In genomic region chr13:39397221-39397620, GRCh38 we compare ENCODE assay signal across 19 cellular contexts.
DNase-seq lines count a peak whose midpoint lies in the region; ATAC-seq and TF ChIP-seq lines count a peak whose summit lies in the region.
"Had no signal": no experiment of that assay in that cellular context is flagged by ENCODE, and none has a peak within 500 bp of the region (broad histone marks: within the 10 kb centered on the region; RNA-seq: fewer than 3 reads in every experiment).

No MANE protein-coding gene starts in this region.

- H2BK120ac ChIP-seq in mesenchymal stem cell (ENCODE audit: low read depth, low read length) = no peak overlapping the region

- H3K4me2 ChIP-seq in mesenchymal stem cell (ENCODE audit: low read length, poor library complexity, severe bottlenecking) = no peak overlapping the region

- H3K23ac ChIP-seq in mesenchymal stem cell (ENCODE audit: low read length in 2 of 2) = no peak overlapping the region

- peaks cover 0 to 4% (median 0%) of the 10 kb centered on the region in 12 donors for H3K9me3 ChIP-seq in heart left ventricle
- H3K9me3 ChIP-seq in mesenchymal stem cell (ENCODE audit: control insufficient read depth, low read length) = no peaks in the 10 kb centered on the region
- H3K9me3 ChIP-seq in thoracic aorta = no peaks in the 10 kb centered on the region
- H3K9me3 ChIP-seq in body of pancreas = no peaks in the 10 kb centered on the region
- no peaks in the 10 kb centered on the region for H3K9me3 ChIP-seq in effector memory CD4-positive, alpha-beta T cell (ENCODE audit: control insufficient read depth, low read length)
- H3K9me3 ChIP-seq: BLaER1 treated with 17β-estradiol and CSF1 and Interleukin-3, amounts not matched to agents 10 nM and 100 nM had no signal

- peak overlapping the region in 9 of 12 donors; percentile 13 to 66 (median 30) for H3K27ac ChIP-seq in heart left ventricle
- H3K27ac ChIP-seq in coronary artery = peak overlapping the region; percentile 77 to 80
- H3K27ac ChIP-seq in mesenchymal stem cell (ENCODE audit: low read length, poor library complexity, severe bottlenecking) = no peak overlapping the region
- H3K27ac ChIP-seq in thoracic aorta = peak overlapping the region; percentile 62 to 79
- no peak overlapping the region for H3K27ac ChIP-seq in body of pancreas
- no peak overlapping the region for H3K27ac ChIP-seq in effector memory CD4-positive, alpha-beta T cell (ENCODE audit: insufficient read depth, low read length, poor library complexity, severe bottlenecking)
- H3K27ac ChIP-seq: 22Rv1; BLaER1 treated with 17β-estradiol and CSF1 and Interleukin-3, amounts not matched to agents 10 nM and 100 nM had no signal

- H3K9ac ChIP-seq in mesenchymal stem cell (ENCODE audit: low read length) = peak overlapping the region; percentile 0
- H3K9ac ChIP-seq: BLaER1 treated with 17β-estradiol and CSF1 and Interleukin-3, amounts not matched to agents 10 nM and 100 nM had no signal

- 73 to 81% (median 76%) methylated on average over 6 of the region's 6 CpGs for WGBS in heart left ventricle, 4 donors
- 94% methylated on average over 5 of the region's 6 CpGs for WGBS in mesenchymal stem cell
- 68 to 69% methylated on average over 6 of the region's 6 CpGs for WGBS in body of pancreas, 2 donors

- DNase-seq in heart left ventricle (no peak), left cardiac atrium (no peak), coronary artery (ENCODE audit: low spot score) (no peak), mesenchymal stem cell (no peak), thoracic aorta (ENCODE audit: low spot score) (no peak), body of pancreas (no peak), NCI-H345 (lab: John Stamatoyannopoulos, UW) (no peak)
- no peak for DNase-seq in effector memory CD4-positive, alpha-beta T cell
- DNase-seq: ACHN; CD8-positive, alpha-beta T cell; DND-41; H7; NCI-H1105 treated with DMSO at 0.1 percent for 48 hours; NCI-H2029 treated with DMSO at 0.1 percent for 48 hours; NCI-H446; NCI-H526 had no signal

- no peak overlapping the region for H2BK12ac ChIP-seq in mesenchymal stem cell (ENCODE audit: low read length in 2 of 2)

- H3K4me3 ChIP-seq in heart left ventricle (no peak overlapping the region), coronary artery (peak overlapping the region; percentile 12), mesenchymal stem cell (ENCODE audit: insufficient read depth in 1 of 2, low read depth in 1 of 2, low read length in 2 of 2) (no peak overlapping the region), thoracic aorta (peak overlapping the region; percentile 59), body of pancreas (no peak overlapping the region)
- H3K4me3 ChIP-seq in effector memory CD4-positive, alpha-beta T cell (ENCODE audit: insufficient read depth, low read depth, low read length, poor library complexity, severe bottlenecking) = no peak overlapping the region
- H3K4me3 ChIP-seq: BLaER1 treated with 17β-estradiol and CSF1 and Interleukin-3, amounts not matched to agents 10 nM and 100 nM; GM12878 had no signal

- no peaks in the 10 kb centered on the region for H3K36me3 ChIP-seq in heart left ventricle
- H3K36me3 ChIP-seq in mesenchymal stem cell (ENCODE audit: control insufficient read depth in 1 of 2, insufficient read depth in 2 of 2, low read depth in 1 of 2, low read length in 2 of 2) = no peaks in the 10 kb centered on the region
- H3K36me3 ChIP-seq in thoracic aorta = no peaks in the 10 kb centered on the region
- no peaks in the 10 kb centered on the region for H3K36me3 ChIP-seq in body of pancreas (replicated peaks in 1 of 2; ENCODE audit: insufficient read depth in 1 of 2, low read depth in 2 of 2)
- H3K36me3 ChIP-seq in effector memory CD4-positive, alpha-beta T cell (ENCODE audit: control insufficient read depth, insufficient read depth, low read length) = no peaks in the 10 kb centered on the region
- H3K36me3 ChIP-seq: BLaER1 treated with 17β-estradiol and CSF1 and Interleukin-3, amounts not matched to agents 10 nM and 100 nM had no signal

- H2BK5ac ChIP-seq in mesenchymal stem cell (ENCODE audit: low read depth, low read length, poor library complexity, severe bottlenecking) = no peak overlapping the region

- H2AK5ac ChIP-seq in mesenchymal stem cell (ENCODE audit: low read length, severe bottlenecking) = no peak overlapping the region

- H3K4me1 ChIP-seq in heart left ventricle = peaks cover 0 to 81% (median 43%) of the 10 kb centered on the region in 12 donors
- peaks cover 1% of the 10 kb centered on the region for H3K4me1 ChIP-seq in mesenchymal stem cell (ENCODE audit: control insufficient read depth, insufficient read depth, low read depth, low read length)
- H3K4me1 ChIP-seq in thoracic aorta (ENCODE audit: control insufficient read depth in 1 of 2, low read depth in 2 of 2) = peaks cover 18 to 63% of the 10 kb centered on the region in 2 donors
- H3K4me1 ChIP-seq in body of pancreas = no peaks in the 10 kb centered on the region
- no peaks in the 10 kb centered on the region for H3K4me1 ChIP-seq in effector memory CD4-positive, alpha-beta T cell (ENCODE audit: control insufficient read depth, insufficient read depth, low read length, poor library complexity, severe bottlenecking)

- H3K79me1 ChIP-seq in mesenchymal stem cell (replicated peaks; ENCODE audit: low read length, poor library complexity, severe bottlenecking) = peaks cover 18% of the 10 kb centered on the region

- TF ChIP-seq CTCF in heart left ventricle (IDR thresholded peaks at IDR 0.05) (no peak), coronary artery (IDR thresholded peaks at IDR 0.05) (no peak), thoracic aorta (IDR thresholded peaks at IDR 0.05) (no peak), body of pancreas (IDR thresholded peaks at IDR 0.05) (no peak)

- ATAC-seq in heart left ventricle (no peak), left cardiac atrium (no peak), thoracic aorta (ENCODE audit: insufficient number of reproducible peaks, low FRiP score, low read depth) (no peak), body of pancreas (no peak)
- ATAC-seq: CD8-positive, alpha-beta T cell; GM12878 had no signal

- no peak overlapping the region for H2BK15ac ChIP-seq in mesenchymal stem cell (ENCODE audit: low read depth, poor library complexity, severe bottlenecking)

- H3K14ac ChIP-seq in mesenchymal stem cell (ENCODE audit: low read length in 2 of 2) = no peak overlapping the region

- H3K4ac ChIP-seq in mesenchymal stem cell (ENCODE audit: low read depth in 1 of 2, low read length in 2 of 2) = no peak overlapping the region

- H3K27me3 ChIP-seq in heart left ventricle (no peaks in the 10 kb centered on the region), mesenchymal stem cell (ENCODE audit: control insufficient read depth in 1 of 2, insufficient read depth in 1 of 2, low read length in 2 of 2) (no peaks in the 10 kb centered on the region), thoracic aorta (replicated peaks; ENCODE audit: insufficient read depth) (no peaks in the 10 kb centered on the region), body of pancreas (no peaks in the 10 kb centered on the region)
- H3K27me3 ChIP-seq in effector memory CD4-positive, alpha-beta T cell (replicated peaks; ENCODE audit: control insufficient read depth, insufficient read depth, low read length, poor library complexity, severe bottlenecking) = no peaks in the 10 kb centered on the region
- H3K27me3 ChIP-seq: BLaER1 treated with 17β-estradiol and CSF1 and Interleukin-3, amounts not matched to agents 10 nM and 100 nM had no signal

- intact Hi-C loops in heart left ventricle (cut with DNase I) (loop anchor here in 1 of 10 donors (5.0 kb wide), 1 partner anchor 205 kb away; the partner anchor contains the start of gene LHFPL6), left cardiac atrium (cut with DNase I) (loop anchor here in 1 of 2 donors (10.0 kb wide), 1 partner anchor 122 kb away; no protein-coding TSS in a partner anchor), body of pancreas (cut with DNase I) (no loop called here)

- TF ChIP-seq POLR2A in heart left ventricle (IDR thresholded peaks at IDR 0.05) = no peak
- TF ChIP-seq POLR2A in body of pancreas (IDR thresholded peaks at IDR 0.05) = no peak

- H4K8ac ChIP-seq in mesenchymal stem cell (ENCODE audit: low read length) = no peak overlapping the region

- H4K91ac ChIP-seq in mesenchymal stem cell (ENCODE audit: low read length) = no peak overlapping the region

- no peak overlapping the region for H2AFZ ChIP-seq in mesenchymal stem cell (ENCODE audit: low read depth, low read length)

- no peak overlapping the region for H3K18ac ChIP-seq in mesenchymal stem cell (ENCODE audit: low read depth in 1 of 2, low read length in 2 of 2)

Comparison
In these comparisons a context has a peak if more than half of its experiments do, and no peak if none do; other contexts are left out.
1. H3K27ac ChIP-seq: peak in heart left ventricle (9 of 12), coronary artery (2 of 2) and thoracic aorta (2 of 2); none in mesenchymal stem cell (single experiment), body of pancreas (0 of 4) and effector memory CD4-positive, alpha-beta T cell (single experiment).
2. H3K4me3 ChIP-seq: peak in coronary artery (single experiment) and thoracic aorta (single experiment); none in heart left ventricle (0 of 12), mesenchymal stem cell (0 of 2), body of pancreas (0 of 2) and effector memory CD4-positive, alpha-beta T cell (single experiment).